ENCODE assay signal across 18 cellular contexts in the genomic region with DNA sequence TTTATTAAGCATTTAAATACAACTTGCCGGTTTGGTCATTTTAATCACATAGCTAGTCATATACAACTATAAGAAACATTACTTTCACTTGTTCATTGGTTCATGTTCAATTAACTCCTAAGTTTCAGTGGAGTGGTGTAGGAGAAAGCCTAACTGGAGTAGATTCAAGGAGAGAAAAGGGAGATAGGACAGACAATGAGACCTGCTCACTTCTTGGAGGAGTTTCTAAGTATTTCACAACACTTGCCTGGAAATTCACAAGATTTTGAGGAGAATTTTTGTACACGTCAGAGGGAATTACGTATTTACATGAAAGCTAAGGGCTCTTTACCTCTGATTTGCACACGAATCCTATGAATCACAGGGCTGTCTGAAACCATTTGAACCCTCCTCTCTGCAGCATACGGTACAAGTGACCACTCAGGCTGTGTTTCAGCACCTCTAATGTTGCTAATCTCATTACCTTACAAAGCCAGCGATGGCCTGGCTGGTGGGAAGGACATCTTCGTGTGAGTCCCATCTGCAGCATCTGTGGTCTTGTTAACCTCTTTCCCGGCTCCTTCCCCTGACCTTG. TPM values are rescaled to one million over a fixed set of nuclear protein-coding genes. Genes with fewer than 3 reads are reported as not detected.
"Had no signal": no experiment of that assay in that cellular context is flagged by ENCODE, and none has a peak within 500 bp of the region (broad histone marks: within the 10 kb centered on the region; RNA-seq: fewer than 3 reads in every experiment).

No MANE protein-coding gene starts in this region.

RNA-seq across cellular contexts. Expression of gene FAM236A, which starts 1.0 kb away (rescaled TPM):
- total RNA-seq: natural killer cell, occipital lobe, osteocyte, pancreas, posterior vena cava, pulmonary artery endothelial cell, right atrium auricular region, sciatic nerve, smooth muscle cell, spleen, suprapubic skin, transverse colon, ureter, vagina had no signal
- polyA plus RNA-seq: neural cell, pancreas, smooth muscle cell, spleen, thymus had no signal

RNA-seq across cellular contexts. Expression of gene DMRTC1, which starts 6.7 kb away (rescaled TPM):
- total RNA-seq: natural killer cell, occipital lobe, osteocyte, posterior vena cava, pulmonary artery endothelial cell, right atrium auricular region, sciatic nerve, smooth muscle cell, suprapubic skin, transverse colon, ureter had no signal
- polyA plus RNA-seq: neural cell had no signal

RNA-seq across cellular contexts. Expression of gene FAM236C, which starts 24.6 kb away (rescaled TPM):
- total RNA-seq: natural killer cell, occipital lobe, osteocyte, pancreas, posterior vena cava, prostate gland, pulmonary artery endothelial cell, right atrium auricular region, sciatic nerve, smooth muscle cell, spleen, suprapubic skin, testis, transverse colon, ureter, vagina had no signal
- polyA plus RNA-seq: neural cell, pancreas, smooth muscle cell, spleen, thymus had no signal
